ENCODE assay signal across 10 cellular contexts in the genomic region with DNA sequence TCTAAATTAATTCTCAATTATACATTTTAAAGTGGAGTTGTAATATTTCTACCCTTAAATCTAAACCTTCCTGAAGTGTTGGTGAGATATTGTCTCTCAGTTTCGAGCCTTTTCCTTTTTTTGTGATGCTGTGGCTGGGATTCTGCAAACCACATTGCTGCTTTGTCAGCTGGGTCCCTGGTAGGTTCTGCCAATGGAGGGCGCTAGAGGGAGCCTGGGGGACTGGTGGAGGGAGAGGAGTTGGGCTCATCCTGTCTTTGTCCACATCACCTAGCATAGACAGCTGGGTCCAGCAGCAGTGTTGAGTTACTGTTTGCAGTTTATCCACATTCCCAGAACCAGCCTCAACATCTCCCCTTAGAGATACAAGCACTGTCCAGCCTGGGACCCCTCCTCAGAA. TPM values are rescaled to one million over a fixed set of nuclear protein-coding genes. Genes with fewer than 3 reads are reported as not detected.
A peak's percentile ranks its signal among the peaks of the same experiment; 100 is the strongest.
DNase-seq lines count a peak whose midpoint lies in the region; ATAC-seq and TF ChIP-seq lines count a peak whose summit lies in the region.
"Had no signal": no experiment of that assay in that cellular context is flagged by ENCODE, and none has a peak within 500 bp of the region (broad histone marks: within the 10 kb centered on the region; RNA-seq: fewer than 3 reads in every experiment).

No MANE protein-coding gene starts in this region.

- H3K27ac Mint-ChIP-seq in WTC11: no peak overlapping the region

- no peak for ATAC-seq in HCT116
- peak; percentile 96 for ATAC-seq in WTC11
- ATAC-seq in HG03439 (IDR thresholded peaks at IDR 0.05; ENCODE audit: unreplicated experiment): no peak
- ATAC-seq in HG03159 (IDR thresholded peaks at IDR 0.05; ENCODE audit: unreplicated experiment): no peak
- no peak for ATAC-seq in activated CD4-positive, CD25-positive, alpha-beta regulatory T cell treated with anti-CD3 and anti-CD28 coated beads, Interleukin-2, amount 50 U/mL, for 24 hours

- H3K27ac ChIP-seq in HCT116 (ENCODE audit: low read depth, low read length): no peak overlapping the region

- TF ChIP-seq CTCF in HCT116 (IDR thresholded peaks at IDR 0.05 in 2 of 3, conservative IDR thresholded peaks at IDR 0.05 in 1 of 3; ENCODE audit: borderline replicate concordance in 1 of 3, insufficient read depth in 1 of 3, low read depth in 2 of 3, low read length in 2 of 3): peak in 2 of 3 experiments; percentile 42 to 52; a peak in 4 of 6 replicates
- TF ChIP-seq CTCF in WTC11 (IDR thresholded peaks at IDR 0.05): peak; percentile 70
- peak; percentile 54 for TF ChIP-seq CTCF in kidney epithelial cell (IDR thresholded peaks at IDR 0.05; ENCODE audit: insufficient read depth, low read length, poor library complexity, severe bottlenecking)

- no peak overlapping the region for H3K4me2 ChIP-seq in HCT116 (ENCODE audit: low read length)

- DNase-seq in DMS 273 (lab: John Stamatoyannopoulos, UW; ENCODE audit: unreplicated experiment): peak; percentile 29
- DNase-seq in DMS 273 treated with DMSO at 0.1 percent for 48 hours (lab: John Stamatoyannopoulos, UW): no peak
- DNase-seq in HCT116 (ENCODE audit: low read depth, low spot score): no peak
- peak; percentile 92 for DNase-seq in WTC11 (ENCODE audit: low spot score)
- no peak for DNase-seq in kidney epithelial cell (ENCODE audit: low read depth)
- DNase-seq: 8988T; stimulated activated naive CD4-positive, alpha-beta T cell treated with Interleukin-2 at 50 U/mL for 16 hours had no signal

- no peaks in the 10 kb centered on the region for H3K9me2 ChIP-seq in HCT116 (ENCODE audit: insufficient read depth)

- no peaks in the 10 kb centered on the region for H3K36me3 Mint-ChIP-seq in WTC11

- H3K9ac ChIP-seq in HCT116 (ENCODE audit: low read length): no peak overlapping the region

- H3K9me3 ChIP-seq in HCT116 (ENCODE audit: control insufficient read depth in 1 of 2, insufficient read depth in 1 of 2, low read depth in 1 of 2, low read length in 2 of 2): no peaks in the 10 kb centered on the region

- TF ChIP-seq POLR2A in HCT116 (IDR thresholded peaks at IDR 0.05; ENCODE audit: borderline replicate concordance, extremely low read depth, insufficient read depth, insufficient read length): no peak

- no peaks in the 10 kb centered on the region for H3K36me3 ChIP-seq in HCT116 (ENCODE audit: control insufficient read depth in 1 of 2, insufficient read depth in 2 of 2, low read length in 2 of 2)
- H3K36me3 ChIP-seq in kidney epithelial cell (ENCODE audit: control insufficient read depth, insufficient read depth, low read length): no peaks in the 10 kb centered on the region

- no peaks in the 10 kb centered on the region for H4K20me1 ChIP-seq in HCT116 (ENCODE audit: insufficient read depth)

- RAD21 ChIA-PET in HCT116 (lab: Charles Lee; ENCODE audit: low non-redundant PET in 1 of 2, low total read pairs in 2 of 2, uncharacterized antibody in 2 of 2, unreplicated experiment in 2 of 2): no interaction called here

- no TSS peak for BruUV-seq in HCT116 (replicated peaks; lab: Mats Ljungman, UMichigan)

- POLR2A ChIA-PET in HCT116 (lab: Charles Lee): no interaction called here
- POLR2A ChIA-PET in WTC11 (lab: Charles Lee): interaction anchor here (1.1 kb wide), 1 partner anchor 93 kb away, joined by 3 read pairs; no protein-coding TSS in a partner anchor

- TF ChIP-seq RAD21 in HCT116 (IDR thresholded peaks at IDR 0.05; ENCODE audit: low read depth): peak; percentile 4; the same call in 1 of the 2 replicates

- peaks cover 7% of the 10 kb centered on the region; the same call in 1 of the 2 replicates for H3K4me1 Mint-ChIP-seq in WTC11

- peaks cover 16% of the 10 kb centered on the region; the same call in 1 of the 2 replicates for H3K27me3 ChIP-seq in HCT116 (ENCODE audit: insufficient read depth, low read length)
- no peaks in the 10 kb centered on the region for H3K27me3 ChIP-seq in kidney epithelial cell (ENCODE audit: control insufficient read depth, insufficient read depth, low read length)

- H3K4me1 ChIP-seq in HCT116 (ENCODE audit: control insufficient read depth in 1 of 2, insufficient read depth in 2 of 2, low read length in 2 of 2): no peaks in the 10 kb centered on the region; a peak in 1 of 4 replicates

- no peak overlapping the region for H2AFZ ChIP-seq in HCT116 (ENCODE audit: low read depth, low read length, poor library complexity, severe bottlenecking)

- no peaks in the 10 kb centered on the region for H3K9me3 Mint-ChIP-seq in WTC11

- intact Hi-C loops in HCT116 (cut with micrococcal nuclease): no loop called here

- CTCF ChIA-PET in HCT116 (lab: Charles Lee): interaction anchor here (1.1 to 2.7 kb wide), 2 partner anchors 24 to 177 kb away, joined by 3 to 9 read pairs; no protein-coding TSS in a partner anchor
- CTCF ChIA-PET in WTC11 (lab: Charles Lee): interaction anchor here (0.6 to 3.6 kb wide), 16 partner anchors 9 to 179 kb away, joined by 3 to 32 read pairs (median 4); a partner anchor contains a TSS

- peaks cover 13% of the 10 kb centered on the region for H3K27me3 Mint-ChIP-seq in WTC11 (ENCODE audit: low read depth)

- no peaks in the 10 kb centered on the region for H3K79me2 ChIP-seq in HCT116 (ENCODE audit: insufficient read depth, low read length)

- no peak overlapping the region for H3K4me3 ChIP-seq in HCT116 (replicated peaks in 1 of 2; ENCODE audit: low read depth in 1 of 2, low read length in 2 of 2)
- H3K4me3 ChIP-seq in kidney epithelial cell (ENCODE audit: low read depth, low read length): no peak overlapping the region

- H3K4me3 Mint-ChIP-seq in WTC11: no peak overlapping the region

TF ChIP-seq in HCT116, 20 proteins besides CTCF, POLR2A, EP300 and RAD21 (continues in another document):
- TF ChIP-seq, protein P1, sequence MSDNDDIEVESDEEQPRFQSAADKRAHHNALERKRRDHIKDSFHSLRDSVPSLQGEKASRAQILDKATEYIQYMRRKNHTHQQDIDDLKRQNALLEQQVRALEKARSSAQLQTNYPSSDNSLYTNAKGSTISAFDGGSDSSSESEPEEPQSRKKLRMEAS (IDR thresholded peaks at IDR 0.05): no peak
- TF ChIP-seq JUND (IDR thresholded peaks at IDR 0.05) (no peak), YY1 (IDR thresholded peaks at IDR 0.05; ENCODE audit: extremely low read depth, insufficient replicate concordance, low read depth, low read length) (no peak), ELF1 (IDR thresholded peaks at IDR 0.05; ENCODE audit: borderline replicate concordance, low read depth) (no peak), SRF (IDR thresholded peaks at IDR 0.05; ENCODE audit: low read depth) (no peak), EZH2phosphoT487 (IDR thresholded peaks at IDR 0.05; ENCODE audit: borderline replicate concordance) (no peak), SP1 (IDR thresholded peaks at IDR 0.05; ENCODE audit: low read depth) (no peak), ZFX (IDR thresholded peaks at IDR 0.05) (no peak), EGR1 (IDR thresholded peaks at IDR 0.05; ENCODE audit: low read depth) (no peak)
- TF ChIP-seq, protein P2, sequence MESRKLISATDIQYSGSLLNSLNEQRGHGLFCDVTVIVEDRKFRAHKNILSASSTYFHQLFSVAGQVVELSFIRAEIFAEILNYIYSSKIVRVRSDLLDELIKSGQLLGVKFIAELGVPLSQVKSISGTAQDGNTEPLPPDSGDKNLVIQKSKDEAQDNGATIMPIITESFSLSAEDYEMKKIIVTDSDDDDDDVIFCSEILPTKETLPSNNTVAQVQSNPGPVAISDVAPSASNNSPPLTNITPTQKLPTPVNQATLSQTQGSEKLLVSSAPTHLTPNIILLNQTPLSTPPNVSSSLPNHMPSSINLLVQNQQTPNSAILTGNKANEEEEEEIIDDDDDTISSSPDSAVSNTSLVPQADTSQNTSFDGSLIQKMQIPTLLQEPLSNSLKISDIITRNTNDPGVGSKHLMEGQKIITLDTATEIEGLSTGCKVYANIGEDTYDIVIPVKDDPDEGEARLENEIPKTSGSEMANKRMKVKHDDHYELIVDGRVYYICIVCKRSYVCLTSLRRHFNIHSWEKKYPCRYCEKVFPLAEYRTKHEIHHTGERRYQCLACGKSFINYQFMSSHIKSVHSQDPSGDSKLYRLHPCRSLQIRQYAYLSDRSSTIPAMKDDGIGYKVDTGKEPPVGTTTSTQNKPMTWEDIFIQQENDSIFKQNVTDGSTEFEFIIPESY (IDR thresholded peaks at IDR 0.05; ENCODE audit: extremely low read depth, insufficient replicate concordance, low read length): no peak

TF ChIP-seq in WTC11, 78 proteins besides CTCF, POLR2A, EP300 and RAD21 (continues in another document):
- TF ChIP-seq RORB (CRISPR knock-in tag; IDR thresholded peaks at IDR 0.05) (no peak), CBFB (CRISPR knock-in tag; IDR thresholded peaks at IDR 0.05; ENCODE audit: low read depth) (no peak)
- TF ChIP-seq, protein P3, sequence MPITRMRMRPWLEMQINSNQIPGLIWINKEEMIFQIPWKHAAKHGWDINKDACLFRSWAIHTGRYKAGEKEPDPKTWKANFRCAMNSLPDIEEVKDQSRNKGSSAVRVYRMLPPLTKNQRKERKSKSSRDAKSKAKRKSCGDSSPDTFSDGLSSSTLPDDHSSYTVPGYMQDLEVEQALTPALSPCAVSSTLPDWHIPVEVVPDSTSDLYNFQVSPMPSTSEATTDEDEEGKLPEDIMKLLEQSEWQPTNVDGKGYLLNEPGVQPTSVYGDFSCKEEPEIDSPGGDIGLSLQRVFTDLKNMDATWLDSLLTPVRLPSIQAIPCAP (CRISPR knock-in tag; IDR thresholded peaks at IDR 0.05): no peak
- TF ChIP-seq, protein P4, sequence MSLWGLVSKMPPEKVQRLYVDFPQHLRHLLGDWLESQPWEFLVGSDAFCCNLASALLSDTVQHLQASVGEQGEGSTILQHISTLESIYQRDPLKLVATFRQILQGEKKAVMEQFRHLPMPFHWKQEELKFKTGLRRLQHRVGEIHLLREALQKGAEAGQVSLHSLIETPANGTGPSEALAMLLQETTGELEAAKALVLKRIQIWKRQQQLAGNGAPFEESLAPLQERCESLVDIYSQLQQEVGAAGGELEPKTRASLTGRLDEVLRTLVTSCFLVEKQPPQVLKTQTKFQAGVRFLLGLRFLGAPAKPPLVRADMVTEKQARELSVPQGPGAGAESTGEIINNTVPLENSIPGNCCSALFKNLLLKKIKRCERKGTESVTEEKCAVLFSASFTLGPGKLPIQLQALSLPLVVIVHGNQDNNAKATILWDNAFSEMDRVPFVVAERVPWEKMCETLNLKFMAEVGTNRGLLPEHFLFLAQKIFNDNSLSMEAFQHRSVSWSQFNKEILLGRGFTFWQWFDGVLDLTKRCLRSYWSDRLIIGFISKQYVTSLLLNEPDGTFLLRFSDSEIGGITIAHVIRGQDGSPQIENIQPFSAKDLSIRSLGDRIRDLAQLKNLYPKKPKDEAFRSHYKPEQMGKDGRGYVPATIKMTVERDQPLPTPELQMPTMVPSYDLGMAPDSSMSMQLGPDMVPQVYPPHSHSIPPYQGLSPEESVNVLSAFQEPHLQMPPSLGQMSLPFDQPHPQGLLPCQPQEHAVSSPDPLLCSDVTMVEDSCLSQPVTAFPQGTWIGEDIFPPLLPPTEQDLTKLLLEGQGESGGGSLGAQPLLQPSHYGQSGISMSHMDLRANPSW (CRISPR knock-in tag; conservative IDR thresholded peaks at IDR 0.05; ENCODE audit: low read depth): no peak

RNA-seq across cellular contexts. Expression of a gene that starts 41.0 kb away (rescaled TPM):
- total RNA-seq in HCT116 (2021; ENCODE audit: unreplicated experiment): 9.3 TPM
- polyA plus RNA-seq in HCT116 (2012): 4.5 and 4.6 TPM in 2 replicates
- total RNA-seq in WTC11 (2021): 5.2 to 6.6 TPM (median 5.9 TPM) in 3 replicates
- total RNA-seq in kidney epithelial cell: 15.8 and 15.9 TPM in 2 replicates

Comparison
In these comparisons a context has a peak if more than half of its experiments do, and no peak if none do; other contexts are left out.
1. DNase-seq: peak in DMS 273 (single experiment) and WTC11 (single experiment); none in DMS 273 treated with DMSO at 0.1 percent for 48 hours (single experiment), HCT116 (single experiment) and kidney epithelial cell (single experiment).
2. Peak in every context shown above with its lines, with median percentiles within 50 percentile points of each other: CTCF ChIP-seq.